In the genomic region with DNA sequence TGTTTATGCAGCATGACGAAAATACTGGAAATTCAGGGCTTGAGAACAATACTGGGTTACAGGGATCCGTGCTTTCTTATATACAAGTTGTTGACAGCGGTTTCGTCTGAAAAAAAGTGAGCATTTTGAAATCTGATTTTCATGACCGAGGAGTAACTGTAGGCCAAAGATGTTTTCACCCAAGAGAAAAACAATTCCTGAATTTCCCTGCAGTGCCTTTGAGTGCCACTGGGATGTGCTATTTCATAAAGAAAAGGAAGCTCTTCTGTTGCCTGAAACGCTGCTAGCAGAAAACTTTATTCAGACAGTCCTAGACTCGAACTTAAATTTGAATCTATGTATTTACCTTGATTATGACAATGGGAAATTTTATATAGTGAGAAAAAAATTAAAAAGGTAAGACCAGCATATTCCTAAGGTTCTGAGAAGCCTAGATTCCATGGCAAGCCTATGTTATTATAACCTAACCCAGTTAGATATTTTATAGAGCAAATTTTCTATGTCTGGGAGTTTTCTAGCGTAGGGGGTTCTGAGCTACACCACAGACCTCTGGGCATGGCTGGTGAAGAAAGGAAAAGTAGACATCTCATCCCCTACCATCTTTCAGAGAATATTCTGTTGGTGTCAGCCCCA, we compare ENCODE assay signal across 8 cellular contexts. TPM values are rescaled to one million over a fixed set of nuclear protein-coding genes. Genes with fewer than 3 reads are reported as not detected.
A peak's percentile ranks its signal among the peaks of the same experiment; 100 is the strongest.
DNase-seq lines count a peak whose midpoint lies in the region; ATAC-seq and TF ChIP-seq lines count a peak whose summit lies in the region.

No MANE protein-coding gene starts in this region.

- H3K4me1 ChIP-seq in Karpas-422 (ENCODE audit: low read length) = no peaks in the 10 kb centered on the region
- H3K4me1 ChIP-seq in breast epithelium = no peaks in the 10 kb centered on the region

- no peak overlapping the region for H2AFZ ChIP-seq in Karpas-422 (ENCODE audit: low read length)

- no peak overlapping the region for H3K9ac ChIP-seq in Karpas-422 (ENCODE audit: low read length)

- TF ChIP-seq POLR2A in breast epithelium (IDR thresholded peaks at IDR 0.05) = no peak

- H3K9me2 ChIP-seq in Karpas-422 (replicated peaks; ENCODE audit: insufficient read depth, low read length) = no peaks in the 10 kb centered on the region

- CTCF ChIA-PET in RWPE1 (lab: Yijun Ruan, JAX) = interaction anchor here (0.5 to 3.3 kb wide), 24 partner anchors 9 to 1396 kb away, joined by 3 to 27 read pairs (median 4); no protein-coding TSS in a partner anchor

- H3K36me3 ChIP-seq in Karpas-422 (ENCODE audit: insufficient read depth, low read length) (no peaks in the 10 kb centered on the region), breast epithelium (no peaks in the 10 kb centered on the region)

- no peaks in the 10 kb centered on the region for H4K20me1 ChIP-seq in Karpas-422 (ENCODE audit: insufficient read depth, low read depth, low read length)

- H3K9me3 ChIP-seq in Karpas-422 (ENCODE audit: low read length) (no peaks in the 10 kb centered on the region), breast epithelium (no peaks in the 10 kb centered on the region)

- peak; percentile 87 for TF ChIP-seq CTCF in RWPE1 (conservative IDR thresholded peaks at IDR 0.05; ENCODE audit: low read depth)
- peak; percentile 76 to 88 (median 85) for TF ChIP-seq CTCF in breast epithelium (IDR thresholded peaks at IDR 0.05)

- ATAC-seq in GM19043 (IDR thresholded peaks at IDR 0.05; ENCODE audit: low read depth, unreplicated experiment) (peak; percentile 43), GM19324 (IDR thresholded peaks at IDR 0.05; ENCODE audit: low FRiP score, unreplicated experiment) (no peak)

- DNase-seq in Caki2 (ENCODE audit: low read depth) (peak; percentile 61), Karpas-422 (peak; percentile 78), RWPE1 (ENCODE audit: low spot score) (peak; percentile 36), breast epithelium (ENCODE audit: low spot score in 2 of 2) (peak in 1 of 2 donors; percentile 29), iris pigment epithelial cell (ENCODE audit: low read depth) (peak; percentile 67)
- peak; percentile 13 to 30 for DNase-seq in stimulated activated CD4-positive, alpha-beta T cell treated with anti-CD3 and anti-CD28 coated beads, Interleukin-2, amount 100 ng/mL, for 24 hours

- POLR2A ChIA-PET in RWPE1 (lab: Yijun Ruan, JAX; ENCODE audit: low non-redundant PET) = no interaction called here

- no peak overlapping the region for H3K4me2 ChIP-seq in Karpas-422 (ENCODE audit: low read depth, low read length, poor library complexity, severe bottlenecking)

- no peak overlapping the region for H3K4me3 ChIP-seq in Karpas-422 (ENCODE audit: low read length)
- no peak overlapping the region for H3K4me3 ChIP-seq in breast epithelium

- in situ Hi-C loops in Caki2 (cut with HindIII; ENCODE audit: low pct_unique_long_range_greater_than_20kb, low sequenced_read_pairs) = no loop called here

- no peak overlapping the region for H3K27ac ChIP-seq in Karpas-422 (ENCODE audit: low read length)
- H3K27ac ChIP-seq in RWPE1 = no peak overlapping the region
- H3K27ac ChIP-seq in breast epithelium = peak overlapping the region in 1 of 2 donors; percentile 62

- H3K27me3 ChIP-seq in Karpas-422 (ENCODE audit: low read length) (no peaks in the 10 kb centered on the region), breast epithelium (no peaks in the 10 kb centered on the region)

- no peaks in the 10 kb centered on the region for H3K79me2 ChIP-seq in Karpas-422 (ENCODE audit: low read length)

- intact Hi-C loops in breast epithelium (cut with DNase I; ENCODE audit: low total_unique reads) = no loop called here

RNA-seq across cellular contexts. Expression of gene KCNAB1, which starts 30.2 kb away (rescaled TPM):
- not detected in 2 replicates for total RNA-seq in Caki2 (2014; rRNA removed; shearing (Covaris generic); ENCODE audit: low replicate concordance)
- not detected in 2 replicates for total RNA-seq in Karpas-422 (2014; rRNA removed; shearing (Covaris generic); ENCODE audit: low replicate concordance)
- 1 to 10 TPM; 3.9 to 8.3 (median 5.4) TPM for total RNA-seq in breast epithelium
